ENCODE assay signal across 15 cellular contexts in the genomic region with DNA sequence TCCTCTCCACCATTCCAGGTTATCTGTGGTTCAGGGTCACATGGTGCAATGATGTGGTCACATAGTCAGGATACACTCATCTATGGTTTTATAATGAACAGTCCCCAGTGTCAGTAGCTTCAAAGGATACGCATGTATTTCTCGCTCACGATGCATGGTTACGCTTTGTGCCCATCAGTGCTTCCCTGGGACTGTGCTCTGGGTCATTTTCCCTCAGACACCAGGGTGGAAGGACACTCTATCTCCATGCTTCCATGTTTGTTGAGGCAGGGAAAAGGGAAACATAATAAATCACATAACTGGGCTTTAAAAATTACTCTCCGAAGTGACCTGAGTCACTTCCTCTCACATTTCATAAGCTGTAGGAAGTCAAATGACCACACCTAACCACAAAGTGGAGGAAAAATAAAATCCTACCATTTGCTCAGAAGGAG.
DNase-seq lines count a peak whose midpoint lies in the region; ATAC-seq, FAIRE-seq and TF ChIP-seq lines count a peak whose summit lies in the region.
"Had no signal": no experiment of that assay in that cellular context is flagged by ENCODE, and none has a peak within 500 bp of the region (broad histone marks: within the 10 kb centered on the region; RNA-seq: fewer than 3 reads in every experiment).

No MANE protein-coding gene starts in this region.

- no peak for TF ChIP-seq EP300 in SK-N-SH (IDR thresholded peaks at IDR 0.05; ENCODE audit: borderline replicate concordance in 1 of 2, low read depth in 1 of 2, low read length in 1 of 2)

- no TSS peak for BruUV-seq in HCT116 (replicated peaks; lab: Mats Ljungman, UMichigan)

- H3K27me3 ChIP-seq in HCT116 (ENCODE audit: insufficient read depth, low read length) (no peaks in the 10 kb centered on the region), SK-N-SH (ENCODE audit: insufficient read depth) (no peaks in the 10 kb centered on the region), H7 (ENCODE audit: control insufficient read depth, insufficient read depth, low read length) (no peaks in the 10 kb centered on the region)
- H3K27me3 ChIP-seq: Peyer's patch had no signal

- H3K9me3 ChIP-seq in HCT116 (ENCODE audit: control insufficient read depth in 1 of 2, insufficient read depth in 1 of 2, low read depth in 1 of 2, low read length in 2 of 2) (no peaks in the 10 kb centered on the region), SK-N-SH (peaks cover 4% of the 10 kb centered on the region; the same call in 1 of the 2 replicates)
- H3K9me3 ChIP-seq: Peyer's patch had no signal

- intact Hi-C loops in HCT116 (cut with micrococcal nuclease), result no loop called here

- peaks cover 4% of the 10 kb centered on the region for H3F3A ChIP-seq in SK-N-SH (replicated peaks; ENCODE audit: insufficient read depth)

- H3K27ac ChIP-seq in HCT116 (ENCODE audit: low read depth, low read length) (peak overlapping the region; percentile 36), SK-N-SH (ENCODE audit: low read depth in 2 of 2, low read length in 1 of 2) (peak overlapping the region in 1 of 2 experiments; percentile 38; a peak in 2 of 4 replicates)
- H3K27ac ChIP-seq: Peyer's patch had no signal

- no peak overlapping the region for H3K9ac ChIP-seq in HCT116 (ENCODE audit: low read length)
- no peak overlapping the region for H3K9ac ChIP-seq in SK-N-SH

- H3K9me2 ChIP-seq in HCT116 (ENCODE audit: insufficient read depth) (no peaks in the 10 kb centered on the region), SK-N-SH (no peaks in the 10 kb centered on the region)

- peak overlapping the region in 1 of 2 experiments; percentile 7; a peak in 2 of 4 replicates for H3K4me3 ChIP-seq in HCT116 (replicated peaks in 1 of 2; ENCODE audit: low read depth in 1 of 2, low read length in 2 of 2)
- H3K4me3 ChIP-seq in SK-N-SH (ENCODE audit: low read depth in 2 of 2, low read length in 1 of 2), result no peak overlapping the region
- H3K4me3 ChIP-seq in fibroblast of mammary gland (ENCODE audit: control insufficient read depth, low read depth, low read length), result no peak overlapping the region
- no peak overlapping the region for H3K4me3 ChIP-seq in H7 (ENCODE audit: insufficient read depth, low read depth, low read length)
- H3K4me3 ChIP-seq: lung, Peyer's patch had no signal

- RAD21 ChIA-PET in HCT116 (lab: Charles Lee; ENCODE audit: low non-redundant PET in 1 of 2, low total read pairs in 2 of 2, uncharacterized antibody in 2 of 2, unreplicated experiment in 2 of 2), result no interaction called here

- peak; percentile 79 for FAIRE-seq in urothelium cell line (lab: Jason Lieb, UNC)
- FAIRE-seq: HepG2 had no signal

- TF ChIP-seq CTCF in HCT116 (IDR thresholded peaks at IDR 0.05 in 2 of 3, conservative IDR thresholded peaks at IDR 0.05 in 1 of 3; ENCODE audit: borderline replicate concordance in 1 of 3, insufficient read depth in 1 of 3, low read depth in 2 of 3, low read length in 2 of 3) (no peak), SK-N-SH (IDR thresholded peaks at IDR 0.05) (no peak), fibroblast of mammary gland (conservative IDR thresholded peaks at IDR 0.05; ENCODE audit: control insufficient read depth, insufficient read depth, low read depth, low read length) (no peak)

- no peaks in the 10 kb centered on the region for H3K36me3 ChIP-seq in HCT116 (ENCODE audit: control insufficient read depth in 1 of 2, insufficient read depth in 2 of 2, low read length in 2 of 2)
- H3K36me3 ChIP-seq in SK-N-SH (replicated peaks in 1 of 2; ENCODE audit: control insufficient read depth in 1 of 2, insufficient read depth in 2 of 2, low read length in 1 of 2), result no peaks in the 10 kb centered on the region
- H3K36me3 ChIP-seq in H7 (replicated peaks; ENCODE audit: control insufficient read depth, insufficient read depth, low read length), result no peaks in the 10 kb centered on the region
- H3K36me3 ChIP-seq: Peyer's patch had no signal

- CTCF ChIA-PET in HCT116 (lab: Charles Lee), result no interaction called here
- CTCF ChIA-PET in SK-N-SH (lab: Yijun Ruan, JAX), result no interaction called here

- H3K4me1 ChIP-seq in HCT116 (ENCODE audit: control insufficient read depth in 1 of 2, insufficient read depth in 2 of 2, low read length in 2 of 2), result peaks cover 12 to 21% of the 10 kb centered on the region in 2 experiments; a peak in 3 of 4 replicates
- peaks cover 0 to 2% of the 10 kb centered on the region in 2 experiments; a peak in 1 of 4 replicates for H3K4me1 ChIP-seq in SK-N-SH (ENCODE audit: control insufficient read depth in 1 of 2, insufficient read depth in 2 of 2, low read depth in 1 of 2, low read length in 1 of 2)
- H3K4me1 ChIP-seq: Peyer's patch had no signal

- no peaks in the 10 kb centered on the region for H3K79me2 ChIP-seq in HCT116 (ENCODE audit: insufficient read depth, low read length)
- H3K79me2 ChIP-seq in SK-N-SH (ENCODE audit: insufficient read depth), result no peaks in the 10 kb centered on the region

- DNase-seq in HCT116 (ENCODE audit: low read depth, low spot score) (peak; percentile 74), SK-N-SH (no peak), fibroblast of mammary gland (ENCODE audit: low read depth) (peak; percentile 22), urothelium cell line (ENCODE audit: low spot score) (peak; percentile 27), H7 (no peak), SHP77 treated with DMSO at 0.1 percent for 48 hours (lab: John Stamatoyannopoulos, UW) (no peak), COLO668 (lab: John Stamatoyannopoulos, UW; ENCODE audit: unreplicated experiment) (no peak)
- DNase-seq: activated gamma-delta T cell treated with Interleukin-2 at 50 U/mL for 16 hours; COR-L47; NCI-H1694; NCI-H526; Peyer's patch; stimulated activated naive CD8-positive, alpha-beta T cell treated with anti-CD3 and anti-CD28 coated beads, Interleukin-15, Interleukin-2, amounts not matched to agents 100 U/mL and 50 U/mL, for 24 hours had no signal

- H3K4me2 ChIP-seq in HCT116 (ENCODE audit: low read length) (peak overlapping the region; percentile 59), SK-N-SH (no peak overlapping the region)

- H4K20me1 ChIP-seq in HCT116 (ENCODE audit: insufficient read depth) (no peaks in the 10 kb centered on the region), SK-N-SH (ENCODE audit: insufficient read depth) (no peaks in the 10 kb centered on the region)

- TF ChIP-seq RAD21 in HCT116 (IDR thresholded peaks at IDR 0.05; ENCODE audit: low read depth), result peak; percentile 12
- no peak for TF ChIP-seq RAD21 in SK-N-SH (IDR thresholded peaks at IDR 0.05; ENCODE audit: low read length)

- peak; percentile 96 for ATAC-seq in HCT116
- ATAC-seq: HepG2; stimulated activated naive CD8-positive, alpha-beta T cell treated with anti-CD3 and anti-CD28 coated beads, Interleukin-15, Interleukin-2, amounts not matched to agents 100 U/mL and 50 U/mL, for 24 hours had no signal

- POLR2A ChIA-PET in HCT116 (lab: Charles Lee), result no interaction called here
- POLR2A ChIA-PET in SK-N-SH (lab: Yijun Ruan, JAX), result no interaction called here

- H2AFZ ChIP-seq in HCT116 (ENCODE audit: low read depth, low read length, poor library complexity, severe bottlenecking), result peak overlapping the region; percentile 79
- H2AFZ ChIP-seq in SK-N-SH (ENCODE audit: low read depth), result peak overlapping the region; percentile 44; the same call in 1 of the 2 replicates

- WGBS in SK-N-SH (ENCODE audit: low lambda C conversion rate), result 80% methylated on average over 5 of the region's 5 CpGs

- no peak for TF ChIP-seq POLR2A in HCT116 (IDR thresholded peaks at IDR 0.05; ENCODE audit: borderline replicate concordance, extremely low read depth, insufficient read depth, insufficient read length)

TF ChIP-seq in HCT116, 20 proteins besides CTCF, POLR2A, EP300 and RAD21 (continues in another document):
- TF ChIP-seq ZNF274 (IDR thresholded peaks at IDR 0.05; ENCODE audit: low read depth, low read length), result no peak
- TF ChIP-seq JUND (IDR thresholded peaks at IDR 0.05), result peak; percentile 75
- no peak for TF ChIP-seq EGR1 (IDR thresholded peaks at IDR 0.05; ENCODE audit: low read depth)
- no peak for TF ChIP-seq ZFX (IDR thresholded peaks at IDR 0.05)
- peak; percentile 86 for TF ChIP-seq CEBPB (IDR thresholded peaks at IDR 0.05; ENCODE audit: low read depth)
- no peak for TF ChIP-seq ELF1 (IDR thresholded peaks at IDR 0.05; ENCODE audit: borderline replicate concordance, low read depth)
- no peak for TF ChIP-seq POLR2AphosphoS5 (IDR thresholded peaks at IDR 0.05; ENCODE audit: low read depth, low read length)

TF ChIP-seq in SK-N-SH, 30 proteins besides CTCF, POLR2A, EP300 and RAD21 (continues in another document):
- TF ChIP-seq PBX3 (IDR thresholded peaks at IDR 0.05) (peak; percentile 28; the same call in 1 of the 2 replicates), ZBTB33 (IDR thresholded peaks at IDR 0.05; ENCODE audit: borderline replicate concordance, low read depth) (no peak), SIN3A (IDR thresholded peaks at IDR 0.05; ENCODE audit: borderline replicate concordance, low read depth, low read length) (no peak), GABPA (IDR thresholded peaks at IDR 0.05; ENCODE audit: low read depth) (no peak), TAF1 (IDR thresholded peaks at IDR 0.05; ENCODE audit: borderline replicate concordance, low read depth, low read length) (no peak), GATA2 (CRISPR knock-in tag; IDR thresholded peaks at IDR 0.05) (no peak), TCF12 (IDR thresholded peaks at IDR 0.05) (no peak), ELF1 (IDR thresholded peaks at IDR 0.05) (no peak)

Comparison
In these comparisons a context has a peak if more than half of its experiments do, and no peak if none do; other contexts are left out.
1. DNase-seq: peak in HCT116 (single experiment), fibroblast of mammary gland (single experiment) and urothelium cell line (single experiment); none in SK-N-SH (single experiment), H7 (single experiment), SHP77 treated with DMSO at 0.1 percent for 48 hours (single experiment) and COLO668 (single experiment).
2. Of the 11 proteins assayed by ChIP-seq in both SK-N-SH and HCT116: peak only in SK-N-SH: none; only in HCT116: JUND, MAX, RAD21, SIN3A and YY1; in both: none; in neither: 6.